1 cellular context compared by ENCODE assay signal in the genomic region with DNA sequence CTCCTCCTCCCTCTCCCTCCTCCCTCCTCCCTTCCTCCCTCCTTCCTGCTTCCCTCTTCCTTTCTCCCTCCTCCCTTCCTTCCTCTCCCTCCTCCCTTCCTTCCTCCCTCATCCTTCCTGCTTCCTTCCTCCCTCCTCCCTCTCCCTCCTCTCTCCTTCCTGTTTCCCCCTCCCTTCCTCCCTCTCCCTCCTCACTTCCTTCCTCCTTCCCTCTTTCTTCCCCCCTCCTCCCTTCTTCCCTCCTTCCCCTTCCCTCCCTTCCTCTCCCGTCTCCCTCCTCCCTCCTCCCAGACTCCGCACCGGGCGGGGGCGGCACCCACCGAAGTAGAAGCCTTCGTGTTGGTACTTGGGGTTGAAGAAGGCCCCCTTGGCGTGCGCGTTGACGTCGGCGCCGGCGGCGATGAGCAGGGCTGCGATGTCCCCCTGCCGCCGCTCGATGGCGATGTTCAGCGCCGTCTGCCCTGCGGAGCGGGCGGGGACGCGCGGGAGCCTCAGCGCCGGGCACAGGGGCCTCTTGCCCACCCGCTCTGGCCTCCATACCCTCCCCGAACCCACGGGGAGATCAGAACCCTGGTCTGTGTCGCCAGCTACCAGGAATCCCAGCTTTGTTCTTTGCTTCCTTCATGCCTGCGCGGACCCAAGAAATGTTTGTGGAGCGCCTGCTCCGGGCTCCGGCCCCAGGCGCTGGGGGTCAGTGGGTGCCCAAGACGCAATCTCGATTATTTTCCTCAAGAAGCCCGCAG.
TF ChIP-seq lines count a peak whose summit lies in the region.

No MANE protein-coding gene starts in this region.

TF ChIP-seq in GM12891, 5 proteins besides CTCF, POLR2A, EP300 and RAD21:
- no peak for TF ChIP-seq TAF1 (IDR thresholded peaks at IDR 0.05; ENCODE audit: low read depth, low read length)
- TF ChIP-seq POU2F2 (IDR thresholded peaks at IDR 0.05; ENCODE audit: low read depth, low read length), result no peak
- no peak for TF ChIP-seq POLR2AphosphoS5 (IDR thresholded peaks at IDR 0.05; ENCODE audit: low read depth, low read length)
- TF ChIP-seq PAX5 (IDR thresholded peaks at IDR 0.05; ENCODE audit: insufficient read depth, low read length, severe bottlenecking), result no peak
- no peak for TF ChIP-seq SPI1 (IDR thresholded peaks at IDR 0.05; ENCODE audit: low read depth, low read length)
TF ChIP-seq in GM12891: peak in this region for 0.
